ENCODE assay signal across 27 cellular contexts in the genomic region with DNA sequence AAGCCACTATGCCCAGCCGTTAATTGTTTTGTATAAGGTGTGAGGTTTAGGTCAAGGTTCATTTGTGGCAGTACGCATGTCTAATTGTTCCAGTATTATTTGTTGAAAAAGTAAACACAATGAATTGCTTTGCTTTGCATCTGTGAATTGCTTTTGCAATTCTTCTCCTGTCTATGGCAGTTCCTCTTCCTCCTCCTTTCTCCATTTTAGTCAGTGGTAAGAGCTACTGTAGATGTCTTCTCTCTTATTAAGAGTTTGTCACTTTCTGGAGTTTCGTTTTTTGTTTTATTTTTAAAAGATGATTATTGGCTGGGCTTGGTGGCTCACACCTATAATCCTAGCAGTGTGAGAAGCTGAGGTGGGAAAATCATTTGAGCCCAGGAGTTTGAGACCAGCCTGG.
"Had no signal": no experiment of that assay in that cellular context is flagged by ENCODE, and none has a peak within 500 bp of the region (broad histone marks: within the 10 kb centered on the region; RNA-seq: fewer than 3 reads in every experiment).

No MANE protein-coding gene starts in this region.

- ATAC-seq: activated CD8-positive, alpha-beta memory T cell treated with anti-CD3 and anti-CD28 coated beads, Interleukin-2, amount 10 ng/mL, durations not matched to agents 7 days and 5 days; activated naive CD4-positive, alpha-beta T cell treated with anti-CD3 and anti-CD28 coated beads, Interleukin-2, amount 50 U/mL, for 72 hours; activated naive CD8-positive, alpha-beta T cell treated with anti-CD3 and anti-CD28 coated beads, Interleukin-2, amount 50 U/mL, for 24 hours; activated T-cell treated with anti-CD3 and anti-CD28 coated beads, Interleukin-2, amount 50 U/mL, for 4 hours; body of pancreas; T-helper 17 cell had no signal

- DNase-seq: activated B cell treated with CpG ODN at 0.5 μM for 24 hours; activated CD4-positive, alpha-beta T cell treated with anti-CD3 and anti-CD28 coated beads for 1 hour; activated CD4-positive, alpha-beta T cell treated with anti-CD3 and anti-CD28 coated beads, Interleukin-2, amount 10 ng/mL, durations not matched to agents 24 days and 14 days; activated CD4-positive, alpha-beta T cell treated with anti-CD3 and anti-CD28 coated beads, Interleukin-2, amount 50 U/mL, for 48 hours; activated CD8-positive, alpha-beta memory T cell treated with anti-CD3 and anti-CD28 coated beads, Interleukin-2, amount 10 ng/mL, durations not matched to agents 7 days and 5 days; activated effector memory CD4-positive, alpha-beta T cell treated with anti-CD3 and anti-CD28 coated beads, Interleukin-2, amount 50 U/mL, for 16 hours; activated naive CD4-positive, alpha-beta T cell treated with Interleukin-2 at 50 U/mL for 16 hours; activated naive CD8-positive, alpha-beta T cell treated with anti-CD3 and anti-CD28 coated beads, Interleukin-2, amount 50 U/mL, for 24 hours; activated T-cell treated with anti-CD3 and anti-CD28 coated beads, Interleukin-2, amount 50 U/mL, for 4 hours; amniotic stem cell; body of pancreas; central memory CD4-positive, alpha-beta T cell; MG63; NCI-H1048; NCI-H146; NCI-H1930; NCI-H2107; NCI-H2171 treated with DMSO at 0.1 percent for 48 hours; NCI-H226; NCI-H510A; NCI-H526 treated with DMSO at 0.1 percent for 48 hours; NK-92 treated with Interleukin-12 subunit alpha and Interleukin-12 subunit beta, amount 100 ng/mL, for 24 hours; PC-9; SHP77 treated with DMSO at 0.1 percent for 48 hours; T-helper 17 cell; T-helper 9 cell had no signal
